In the genomic region with DNA sequence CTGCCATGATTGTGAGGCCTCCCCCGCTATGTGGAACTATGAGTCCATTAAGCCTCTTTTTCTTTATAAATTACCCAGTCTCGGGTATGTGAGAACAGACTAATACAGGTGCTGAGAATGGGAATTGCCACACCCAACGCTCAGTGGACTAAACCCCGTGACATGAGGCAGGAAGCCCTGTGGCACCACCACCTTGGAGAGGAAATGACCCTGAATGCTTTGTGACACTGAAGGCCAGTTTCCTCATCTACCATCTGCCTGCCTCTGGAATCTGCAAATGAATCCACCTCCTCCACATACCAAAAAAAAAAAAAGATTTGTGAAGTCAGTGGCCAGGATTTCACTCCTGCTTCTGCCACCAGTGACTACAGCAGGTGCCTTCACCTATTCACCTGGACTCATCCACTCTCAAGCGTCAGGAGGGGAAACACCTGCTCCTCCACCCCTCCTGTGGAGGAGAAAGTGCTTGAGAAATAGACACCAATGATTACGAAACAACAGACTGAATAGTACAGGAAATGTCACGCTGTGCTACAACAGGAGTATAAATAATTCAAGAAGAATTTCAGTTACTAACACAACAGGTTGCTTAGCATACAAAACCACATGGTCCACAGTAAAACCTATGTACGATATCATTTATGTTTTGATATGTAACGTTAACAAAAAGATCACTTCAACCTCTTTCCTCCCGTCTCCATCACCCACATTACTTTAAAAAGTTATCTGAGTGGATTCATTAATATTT, we compare ENCODE assay signal across 9 cellular contexts. TPM values are rescaled to one million over a fixed set of nuclear protein-coding genes. Genes with fewer than 3 reads are reported as not detected.
DNase-seq lines count a peak whose midpoint lies in the region; ATAC-seq, FAIRE-seq and TF ChIP-seq lines count a peak whose summit lies in the region.
"Had no signal": no experiment of that assay in that cellular context is flagged by ENCODE, and none has a peak within 500 bp of the region (broad histone marks: within the 10 kb centered on the region; RNA-seq: fewer than 3 reads in every experiment).

No MANE protein-coding gene starts in this region.

- no peak overlapping the region for H3K4me3 Mint-ChIP-seq in mesothelial cell of epicardium

- H3K27me3 ChIP-seq in bronchial epithelial cell (ENCODE audit: control insufficient read depth, insufficient read depth, low read length): no peaks in the 10 kb centered on the region

- DNase-seq in COR-L47 (lab: John Stamatoyannopoulos, UW) (peak; percentile 93), NCI-H2107 treated with DMSO at 0.1 percent for 48 hours (lab: John Stamatoyannopoulos, UW; ENCODE audit: unreplicated experiment) (peak; percentile 98), bronchial epithelial cell (ENCODE audit: low read depth) (peak; percentile 97), mesothelial cell of epicardium (ENCODE audit: low spot score in 2 of 2, unreplicated experiment in 2 of 2) (no peak), D721Med (ENCODE audit: insufficient read length, low spot score) (no peak), Ammon's horn (ENCODE audit: low spot score) (no peak)

- no peak for ATAC-seq in HG02938 (IDR thresholded peaks at IDR 0.05; ENCODE audit: unreplicated experiment)
- no peak for ATAC-seq in HG03095 (IDR thresholded peaks at IDR 0.05; ENCODE audit: unreplicated experiment)

- H3K4me3 ChIP-seq in bronchial epithelial cell (ENCODE audit: low read depth, low read length): no peak overlapping the region

- peaks cover 35% of the 10 kb centered on the region for H3K4me1 Mint-ChIP-seq in mesothelial cell of epicardium

- FAIRE-seq in bronchial epithelial cell (lab: Jason Lieb, UNC): no peak
- FAIRE-seq in D721Med (lab: Jason Lieb, UNC): no peak
- FAIRE-seq: G401.6 had no signal

- H3K27ac Mint-ChIP-seq in mesothelial cell of epicardium: peak overlapping the region; percentile 54

- H3K27me3 Mint-ChIP-seq in mesothelial cell of epicardium (ENCODE audit: low read depth): no peaks in the 10 kb centered on the region

- TF ChIP-seq CTCF in bronchial epithelial cell (IDR thresholded peaks at IDR 0.05; ENCODE audit: insufficient read depth, low read length, severe bottlenecking) (no peak), mesothelial cell of epicardium (IDR thresholded peaks at IDR 0.05; ENCODE audit: unreplicated experiment) (no peak), D721Med (IDR thresholded peaks at IDR 0.05; ENCODE audit: insufficient read depth, missing control alignments) (no peak)

- H3K9me3 Mint-ChIP-seq in mesothelial cell of epicardium: no peaks in the 10 kb centered on the region

- peaks cover 7% of the 10 kb centered on the region for H3K36me3 Mint-ChIP-seq in mesothelial cell of epicardium

- H3K36me3 ChIP-seq in bronchial epithelial cell (ENCODE audit: control insufficient read depth, insufficient read depth, low read length): no peaks in the 10 kb centered on the region

RNA-seq across cellular contexts. Expression of a gene that starts 41.4 kb away (rescaled TPM):
- total RNA-seq in bronchial epithelial cell: 4.9 and 6.6 TPM in 2 replicates
- 7.7 to 9.1 TPM (median 8.7 TPM) in 3 replicates for total RNA-seq in mesothelial cell of epicardium

Comparison
In these comparisons a context has a peak if more than half of its experiments do, and no peak if none do; other contexts are left out.
1. DNase-seq: peak in COR-L47 (single experiment), NCI-H2107 treated with DMSO at 0.1 percent for 48 hours (single experiment) and bronchial epithelial cell (single experiment); none in mesothelial cell of epicardium (0 of 2), D721Med (single experiment) and Ammon's horn (single experiment).